In the genomic region with DNA sequence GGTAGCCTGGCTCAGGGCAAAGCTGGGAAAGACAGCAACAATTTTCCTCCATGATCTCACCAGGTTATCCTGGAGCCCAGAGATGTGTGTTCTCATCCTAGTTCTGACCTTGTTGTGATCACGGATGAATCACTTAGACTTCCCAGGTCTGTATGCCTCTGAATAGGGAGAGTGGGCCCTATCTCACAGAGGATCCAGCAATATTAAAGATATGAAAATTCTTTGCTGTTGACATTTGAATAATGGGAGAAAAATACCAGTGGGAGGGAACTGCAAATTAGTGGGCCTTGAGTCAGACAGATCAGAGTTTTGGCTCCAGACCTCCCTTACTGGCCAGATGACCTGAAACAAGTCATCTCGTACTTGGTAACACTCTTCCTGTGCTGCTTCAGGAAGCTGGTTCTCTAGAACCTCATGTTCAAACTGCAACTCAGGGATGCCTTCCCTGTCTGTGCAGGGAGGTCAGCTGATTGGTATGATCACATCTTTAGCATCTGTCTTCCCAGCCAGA, we compare ENCODE assay signal across 12 cellular contexts. TPM values are rescaled to one million over a fixed set of nuclear protein-coding genes. Genes with fewer than 3 reads are reported as not detected.
DNase-seq lines count a peak whose midpoint lies in the region; ATAC-seq and TF ChIP-seq lines count a peak whose summit lies in the region.
"Had no signal": no experiment of that assay in that cellular context is flagged by ENCODE, and none has a peak within 500 bp of the region (broad histone marks: within the 10 kb centered on the region; RNA-seq: fewer than 3 reads in every experiment).

No MANE protein-coding gene starts in this region.

- no peaks in the 10 kb centered on the region for H3K36me3 ChIP-seq in lower lobe of right lung

- peak in 1 of 2 donors; percentile 15 for ATAC-seq in natural killer cell treated with Interleukin-12 subunit alpha and Interleukin-12 subunit beta and Interleukin-15 and Interleukin-18, amount 100 ng/mL, for 72 hours
- ATAC-seq in natural killer cell, result no peak
- peak in 1 of 2 donors; percentile 13 for ATAC-seq in lower lobe of right lung
- no peak for ATAC-seq in HG02588 (IDR thresholded peaks at IDR 0.05; ENCODE audit: unreplicated experiment)

- DNase-seq in natural killer cell treated with Interleukin-12 subunit alpha and Interleukin-12 subunit beta and Interleukin-15 and Interleukin-18, amount 100 ng/mL, for 72 hours (ENCODE audit: low spot score), result no peak
- DNase-seq in natural killer cell (no peak), astrocyte of the cerebellum (ENCODE audit: low read depth) (peak; percentile 47), lower lobe of right lung (no peak), cerebellar cortex (ENCODE audit: low spot score) (no peak)
- no peak for DNase-seq in stimulated activated CD8-positive, alpha-beta memory T cell treated with anti-CD3 and anti-CD28 coated beads, Interleukin-4, amount 100 ng/mL, for 48 hours
- no peak for DNase-seq in stimulated activated CD4-positive, alpha-beta T cell treated with anti-CD3 and anti-CD28 coated beads, Interleukin-4, amount 100 ng/mL, for 24 hours
- DNase-seq: activated naive CD4-positive, alpha-beta T cell; NCI-H1105 treated with DMSO at 0.1 percent for 48 hours; stimulated activated CD4-positive, alpha-beta T cell treated with anti-CD3 and anti-CD28 coated beads, Interleukin-2, amount 100 ng/mL, for 24 hours had no signal

- no peaks in the 10 kb centered on the region for H3K9me3 Mint-ChIP-seq in natural killer cell treated with Interleukin-12 subunit alpha and Interleukin-12 subunit beta and Interleukin-15 and Interleukin-18, amount 100 ng/mL, for 72 hours
- H3K9me3 Mint-ChIP-seq in natural killer cell, result no peaks in the 10 kb centered on the region

- no peaks in the 10 kb centered on the region for H3K27me3 Mint-ChIP-seq in natural killer cell treated with Interleukin-12 subunit alpha and Interleukin-12 subunit beta and Interleukin-15 and Interleukin-18, amount 100 ng/mL, for 72 hours
- no peaks in the 10 kb centered on the region for H3K27me3 Mint-ChIP-seq in natural killer cell (ENCODE audit: low read depth in 2 of 2)

- intact Hi-C loops in natural killer cell (cut with micrococcal nuclease), result no loop called here
- intact Hi-C loops in lower lobe of right lung (cut with DNase I), result no loop called here

- peak overlapping the region; percentile 77 to 97 for H3K27ac Mint-ChIP-seq in natural killer cell treated with Interleukin-12 subunit alpha and Interleukin-12 subunit beta and Interleukin-15 and Interleukin-18, amount 100 ng/mL, for 72 hours
- peak overlapping the region in 1 of 2 donors; percentile 5 for H3K27ac Mint-ChIP-seq in natural killer cell

- no peak for TF ChIP-seq CTCF in natural killer cell (IDR thresholded peaks at IDR 0.05)
- TF ChIP-seq CTCF in astrocyte of the cerebellum (IDR thresholded peaks at IDR 0.05; ENCODE audit: low read depth, low read length, missing control alignments), result no peak
- no peak for TF ChIP-seq CTCF in lower lobe of right lung (IDR thresholded peaks at IDR 0.05)

- peaks cover 38 to 61% of the 10 kb centered on the region in 2 donors for H3K4me1 Mint-ChIP-seq in natural killer cell treated with Interleukin-12 subunit alpha and Interleukin-12 subunit beta and Interleukin-15 and Interleukin-18, amount 100 ng/mL, for 72 hours (ENCODE audit: low read depth in 2 of 2)
- peaks cover 16 to 29% of the 10 kb centered on the region in 2 donors for H3K4me1 Mint-ChIP-seq in natural killer cell

- H3K4me1 ChIP-seq in lower lobe of right lung, result peaks cover 40% of the 10 kb centered on the region

- peak overlapping the region; percentile 48 for H3K27ac ChIP-seq in lower lobe of right lung
- H3K27ac ChIP-seq: SK-N-MC had no signal

- no peaks in the 10 kb centered on the region for H3K27me3 ChIP-seq in lower lobe of right lung (ENCODE audit: low read depth)

- H3K36me3 Mint-ChIP-seq in natural killer cell treated with Interleukin-12 subunit alpha and Interleukin-12 subunit beta and Interleukin-15 and Interleukin-18, amount 100 ng/mL, for 72 hours, result no peaks in the 10 kb centered on the region
- H3K36me3 Mint-ChIP-seq in natural killer cell, result no peaks in the 10 kb centered on the region

- no peaks in the 10 kb centered on the region for H3K9me3 ChIP-seq in lower lobe of right lung

- no peak overlapping the region for H3K4me3 ChIP-seq in astrocyte of the cerebellum (ENCODE audit: low read depth, low read length)
- no peak overlapping the region for H3K4me3 ChIP-seq in lower lobe of right lung
- H3K4me3 ChIP-seq: SK-N-MC had no signal

- H3K4me3 Mint-ChIP-seq in natural killer cell treated with Interleukin-12 subunit alpha and Interleukin-12 subunit beta and Interleukin-15 and Interleukin-18, amount 100 ng/mL, for 72 hours, result peak overlapping the region; percentile 63
- H3K4me3 Mint-ChIP-seq in natural killer cell, result no peak overlapping the region

- in situ Hi-C loops in astrocyte of the cerebellum (cut with HindIII; ENCODE audit: low sequenced_read_pairs), result no loop called here

RNA-seq across cellular contexts. Expression of gene RNF19B, which starts 32.8 kb away (rescaled TPM):
- 100 to 1,000 TPM in 1 of 2 donors, 10 to 100 TPM in 1; 92.0 to 246 TPM for total RNA-seq in natural killer cell treated with Interleukin-12 subunit alpha and Interleukin-12 subunit beta and Interleukin-15 and Interleukin-18, amount 100 ng/mL, for 72 hours
- 100 to 1,000 TPM in 1 of 3 donors, 10 to 100 TPM in 2; 44.2 to 110 (median 54.3) TPM for total RNA-seq in natural killer cell
- total RNA-seq in lower lobe of right lung, result 27.9 TPM

RNA-seq across cellular contexts. Expression of gene AK2, which starts 39.2 kb away (rescaled TPM):
- total RNA-seq in natural killer cell treated with Interleukin-12 subunit alpha and Interleukin-12 subunit beta and Interleukin-15 and Interleukin-18, amount 100 ng/mL, for 72 hours, result 100 to 1,000 TPM; 379 to 475 TPM
- total RNA-seq in natural killer cell, result 10 to 100 TPM; 64.8 to 94.0 (median 67.1) TPM
- 103 TPM for total RNA-seq in lower lobe of right lung
